15 cellular contexts compared by ENCODE assay signal in the genomic region with DNA sequence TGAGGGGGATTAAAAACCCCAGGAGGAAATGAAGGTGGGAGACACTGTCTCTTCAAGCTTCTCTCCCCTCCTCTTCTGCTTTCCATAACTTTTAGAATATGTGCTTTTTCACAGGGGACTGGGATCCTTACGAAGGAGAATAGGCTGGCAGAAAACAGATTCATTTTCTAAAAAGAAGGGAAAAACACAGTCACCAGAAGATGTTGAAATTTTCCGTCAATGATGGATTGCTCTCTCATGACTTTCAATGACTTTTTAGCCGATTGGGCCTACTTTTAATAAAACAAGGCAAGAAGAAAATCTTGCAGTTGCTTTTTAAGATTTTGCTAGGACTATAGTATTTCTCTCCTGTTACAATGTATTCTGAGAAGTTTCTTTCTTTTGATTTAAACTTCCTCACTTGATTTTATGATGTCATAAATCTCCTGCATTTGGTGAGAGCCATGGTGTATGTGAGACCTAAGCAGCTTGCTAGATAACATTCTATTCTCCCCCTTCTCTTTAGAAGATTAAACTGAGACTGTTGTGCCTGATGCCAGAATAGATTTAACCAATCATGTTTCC.
"Had no signal": no experiment of that assay in that cellular context is flagged by ENCODE, and none has a peak within 500 bp of the region (broad histone marks: within the 10 kb centered on the region; RNA-seq: fewer than 3 reads in every experiment).

No MANE protein-coding gene starts in this region.

- H3K36me3 ChIP-seq: cardiac muscle cell, SJSA1, transverse colon had no signal

- H3K4me3 Mint-ChIP-seq: activated CD8-positive, alpha-beta memory T cell treated with anti-CD3 and anti-CD28 coated beads, Interleukin-2, amount 10 ng/mL, durations not matched to agents 7 days and 5 days; activated T-cell treated with anti-CD3 and anti-CD28 coated beads, Interleukin-2, amount 50 U/mL, for 24 hours; natural killer cell; stimulated activated naive CD8-positive, alpha-beta T cell treated with anti-CD3 and anti-CD28 coated beads, Interleukin-15, amount 100 ng/mL, for 72 hours had no signal

- H3K27ac Mint-ChIP-seq: activated CD8-positive, alpha-beta memory T cell treated with anti-CD3 and anti-CD28 coated beads, Interleukin-2, amount 10 ng/mL, durations not matched to agents 7 days and 5 days; activated naive CD4-positive, alpha-beta T cell treated with anti-CD3 and anti-CD28 coated beads, Interleukin-2, amount 50 U/mL, for 72 hours; activated T-cell treated with anti-CD3 and anti-CD28 coated beads, Interleukin-2, amount 50 U/mL, for 24 hours; natural killer cell; stimulated activated naive CD8-positive, alpha-beta T cell treated with anti-CD3 and anti-CD28 coated beads, Interleukin-15, amount 100 ng/mL, for 72 hours had no signal

- H3K4me1 ChIP-seq: SJSA1 had no signal

- ATAC-seq: activated CD8-positive, alpha-beta memory T cell treated with anti-CD3 and anti-CD28 coated beads, Interleukin-2, amount 10 ng/mL, durations not matched to agents 7 days and 5 days; activated naive CD4-positive, alpha-beta T cell treated with anti-CD3 and anti-CD28 coated beads, Interleukin-2, amount 50 U/mL, for 72 hours; left colon; natural killer cell; stimulated activated naive CD8-positive, alpha-beta T cell treated with anti-CD3 and anti-CD28 coated beads, Interleukin-15, amount 100 ng/mL, for 72 hours had no signal

- H3K27ac ChIP-seq: cardiac muscle cell, SJSA1 had no signal

- H3K9me3 ChIP-seq: SJSA1, transverse colon had no signal

- H3K4me3 ChIP-seq: cardiac muscle cell, SJSA1, transverse colon had no signal

- H3K27me3 Mint-ChIP-seq: activated CD8-positive, alpha-beta memory T cell treated with anti-CD3 and anti-CD28 coated beads, Interleukin-2, amount 10 ng/mL, durations not matched to agents 7 days and 5 days had no signal

- H3K27me3 ChIP-seq: cardiac muscle cell, SJSA1, transverse colon had no signal

- DNase-seq: activated CD4-positive, alpha-beta T cell treated with anti-CD3 and anti-CD28 coated beads, Interleukin-2, amount 50 U/mL, for 4 hours; activated CD4-positive, CD25-positive, alpha-beta regulatory T cell treated with anti-CD3 and anti-CD28 coated beads, Interleukin-2, amount 50 U/mL, for 72 hours; activated CD8-positive, alpha-beta memory T cell treated with anti-CD3 and anti-CD28 coated beads, Interleukin-2, amount 10 ng/mL, durations not matched to agents 7 days and 5 days; activated effector memory CD4-positive, alpha-beta T cell treated with Interleukin-2 at 50 U/mL for 16 hours; activated T-cell treated with anti-CD3 and anti-CD28 coated beads, Interleukin-2, amount 50 U/mL, for 24 hours; hypothalamus; left colon; natural killer cell; stimulated activated CD4-positive, alpha-beta T cell treated with anti-CD3 and anti-CD28 coated beads, Interleukin-15, amount 100 ng/mL, for 24 hours; stimulated activated CD4-positive, alpha-beta T cell treated with anti-CD3 and anti-CD28 coated beads, Interleukin-4, amount 100 ng/mL, for 24 hours; stimulated activated naive CD8-positive, alpha-beta T cell treated with anti-CD3 and anti-CD28 coated beads, Interleukin-15, amount 100 ng/mL, for 72 hours; transverse colon had no signal

- H3K9me3 Mint-ChIP-seq: activated T-cell treated with anti-CD3 and anti-CD28 coated beads, Interleukin-2, amount 50 U/mL, for 24 hours had no signal

- H3K36me3 Mint-ChIP-seq: activated CD8-positive, alpha-beta memory T cell treated with anti-CD3 and anti-CD28 coated beads, Interleukin-2, amount 10 ng/mL, durations not matched to agents 7 days and 5 days; activated naive CD4-positive, alpha-beta T cell treated with anti-CD3 and anti-CD28 coated beads, Interleukin-2, amount 50 U/mL, for 72 hours; natural killer cell had no signal

- H3K4me1 Mint-ChIP-seq: activated CD8-positive, alpha-beta memory T cell treated with anti-CD3 and anti-CD28 coated beads, Interleukin-2, amount 10 ng/mL, durations not matched to agents 7 days and 5 days; natural killer cell; stimulated activated naive CD8-positive, alpha-beta T cell treated with anti-CD3 and anti-CD28 coated beads, Interleukin-15, amount 100 ng/mL, for 72 hours had no signal
